In the genomic region with DNA sequence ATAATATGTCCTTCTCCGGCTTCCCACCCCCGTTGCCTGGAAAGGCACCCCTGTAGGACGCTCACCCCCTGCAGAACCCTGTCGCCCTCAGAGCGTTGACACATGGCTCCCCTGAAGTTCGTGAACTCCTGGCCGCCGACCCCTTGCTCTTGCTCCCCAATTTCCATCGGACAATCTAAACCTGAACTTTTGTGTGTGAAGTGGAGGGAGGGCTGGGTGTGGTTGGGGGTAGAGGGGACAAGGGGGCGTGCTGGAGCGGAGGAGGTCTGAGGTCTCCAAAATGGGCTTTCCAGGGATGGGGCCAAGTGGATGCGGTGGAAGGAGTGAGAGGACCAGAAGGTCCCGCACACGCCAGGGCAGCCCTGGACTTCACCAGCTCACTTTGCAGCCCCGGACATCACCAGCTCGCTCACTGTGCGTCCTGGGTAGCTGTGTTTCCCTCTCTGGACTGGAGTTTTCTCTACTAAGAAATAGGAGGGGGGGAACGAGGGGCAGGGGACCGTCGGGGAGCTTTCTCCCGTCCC, we compare ENCODE assay signal across 8 cellular contexts. TPM values are rescaled to one million over a fixed set of nuclear protein-coding genes. Genes with fewer than 3 reads are reported as not detected.
DNase-seq lines count a peak whose midpoint lies in the region; ATAC-seq and TF ChIP-seq lines count a peak whose summit lies in the region.

No MANE protein-coding gene starts in this region.

- TF ChIP-seq CTCF in GM12864 (IDR thresholded peaks at IDR 0.05; ENCODE audit: low read depth, low read length, missing control alignments) = no peak
- TF ChIP-seq CTCF in left ventricle myocardium inferior (IDR thresholded peaks at IDR 0.05; ENCODE audit: borderline replicate concordance) = no peak
- no peak for TF ChIP-seq CTCF in retinal pigment epithelial cell (conservative IDR thresholded peaks at IDR 0.05; ENCODE audit: low read depth, low read length)

- no peak overlapping the region for H3K27ac Mint-ChIP-seq in activated CD4-positive, alpha-beta memory T cell treated with anti-CD3 and anti-CD28 coated beads for 36 hours

- H3K4me1 ChIP-seq in left ventricle myocardium inferior = peaks cover 46% of the 10 kb centered on the region

- H3K4me3 Mint-ChIP-seq in activated CD4-positive, alpha-beta memory T cell treated with anti-CD3 and anti-CD28 coated beads for 36 hours = peak overlapping the region; percentile 70

- intact Hi-C loops in activated CD4-positive, alpha-beta memory T cell treated with anti-CD3 and anti-CD28 coated beads for 36 hours (cut with micrococcal nuclease) = no loop called here
- intact Hi-C loops in left ventricle myocardium inferior (cut with micrococcal nuclease) = loop anchor here (10.0 kb wide), 1 partner anchor 51 kb away; no protein-coding TSS in a partner anchor

- peaks cover 15% of the 10 kb centered on the region for H3K27me3 Mint-ChIP-seq in activated CD4-positive, alpha-beta memory T cell treated with anti-CD3 and anti-CD28 coated beads for 36 hours

- peaks cover 7% of the 10 kb centered on the region for H3K4me1 Mint-ChIP-seq in activated CD4-positive, alpha-beta memory T cell treated with anti-CD3 and anti-CD28 coated beads for 36 hours (ENCODE audit: low read depth)

- H3K4me3 ChIP-seq in GM12864 (ENCODE audit: low read depth, low read length) = peak overlapping the region; percentile 39
- H3K4me3 ChIP-seq in left ventricle myocardium inferior = peak overlapping the region; percentile 66
- H3K4me3 ChIP-seq in retinal pigment epithelial cell (ENCODE audit: low read length) = peak overlapping the region; percentile 55

- no peaks in the 10 kb centered on the region for H3K9me3 ChIP-seq in left ventricle myocardium inferior (replicated peaks)

- in situ Hi-C loops in G401 (cut with HindIII; ENCODE audit: low sequenced_read_pairs) = no loop called here

- DNase-seq in GM12864 (ENCODE audit: low read depth) (no peak), left ventricle myocardium inferior (no peak), retinal pigment epithelial cell (ENCODE audit: low read depth) (no peak), putamen (ENCODE audit: low spot score) (no peak), G401 (ENCODE audit: low spot score) (no peak), DMS 273 (lab: John Stamatoyannopoulos, UW; ENCODE audit: unreplicated experiment) (no peak)
- no peak for DNase-seq in activated CD4-positive, alpha-beta memory T cell treated with anti-CD3 and anti-CD28 coated beads for 36 hours

- CTCF ChIA-PET in activated CD4-positive, alpha-beta memory T cell treated with anti-CD3 and anti-CD28 coated beads for 36 hours (lab: Charles Lee) = interaction anchor here (0.6 to 3.4 kb wide), 11 partner anchors 8 to 58 kb away, joined by 3 to 33 read pairs (median 3); no protein-coding TSS in a partner anchor

- H3K9me3 Mint-ChIP-seq in activated CD4-positive, alpha-beta memory T cell treated with anti-CD3 and anti-CD28 coated beads for 36 hours = no peaks in the 10 kb centered on the region

- H3K27me3 ChIP-seq in left ventricle myocardium inferior (ENCODE audit: low read depth) = peaks cover 7% of the 10 kb centered on the region

- no peak for ATAC-seq in HG03432 (IDR thresholded peaks at IDR 0.05; ENCODE audit: unreplicated experiment)

- H3K27ac ChIP-seq in left ventricle myocardium inferior (replicated peaks) = peak overlapping the region; percentile 80

- no peaks in the 10 kb centered on the region for H3K36me3 Mint-ChIP-seq in activated CD4-positive, alpha-beta memory T cell treated with anti-CD3 and anti-CD28 coated beads for 36 hours

- no peaks in the 10 kb centered on the region for H3K36me3 ChIP-seq in left ventricle myocardium inferior

- POLR2A ChIA-PET in activated CD4-positive, alpha-beta memory T cell treated with anti-CD3 and anti-CD28 coated beads for 36 hours (lab: Charles Lee) = interaction anchor here (1.4 to 1.8 kb wide), 2 partner anchors 53 to 57 kb away, joined by 3 to 6 read pairs; no protein-coding TSS in a partner anchor

RNA-seq across cellular contexts. Expression of a gene that starts 18.6 kb away (rescaled TPM):
- total RNA-seq in activated CD4-positive, alpha-beta memory T cell treated with anti-CD3 and anti-CD28 coated beads for 36 hours = not detected
- 40.9 TPM for total RNA-seq in left ventricle myocardium inferior
- total RNA-seq in G401 (2014; rRNA removed; shearing (Covaris generic)) = 2.4 and 7.2 TPM in 2 replicates

RNA-seq across cellular contexts. Expression of a gene that starts 51.2 kb away (rescaled TPM):
- total RNA-seq in activated CD4-positive, alpha-beta memory T cell treated with anti-CD3 and anti-CD28 coated beads for 36 hours = 10 to 100 TPM; 85.3 to 88.7 TPM
- 77.1 TPM for total RNA-seq in left ventricle myocardium inferior
- 66.2 and 68.4 TPM in 2 replicates for total RNA-seq in G401 (2014; rRNA removed; shearing (Covaris generic))
